In the genomic region with DNA sequence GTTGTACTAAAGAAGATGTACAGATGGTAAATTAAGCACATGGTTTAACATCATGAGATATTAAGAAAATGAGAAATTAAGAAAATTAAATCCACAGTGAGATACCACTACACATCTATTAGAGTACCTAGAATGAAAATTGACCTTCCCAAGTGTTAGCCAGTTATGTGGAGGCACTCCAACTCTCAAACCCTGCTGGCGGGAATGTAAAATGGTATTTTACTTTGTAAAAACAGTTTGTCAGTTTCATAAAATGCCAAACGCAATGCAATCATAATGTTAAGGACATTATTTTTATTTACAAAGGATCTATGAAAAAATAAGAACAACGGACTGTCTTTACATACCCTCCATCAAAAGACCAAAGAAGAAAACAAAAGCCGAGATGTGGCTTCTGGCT, we compare ENCODE assay signal across 20 cellular contexts.
"Had no signal": no experiment of that assay in that cellular context is flagged by ENCODE, and none has a peak within 500 bp of the region (broad histone marks: within the 10 kb centered on the region; RNA-seq: fewer than 3 reads in every experiment).

No MANE protein-coding gene starts in this region.

- H3K27ac ChIP-seq: SJSA1, SK-N-MC had no signal

- H3K4me3 ChIP-seq: SJSA1, SK-N-MC had no signal

- H3K36me3 ChIP-seq: SJSA1 had no signal

- H3K27me3 ChIP-seq: SJSA1 had no signal

- H3K4me1 ChIP-seq: SJSA1 had no signal

- DNase-seq: KBM-7, MV-4-11, NCI-H1048, NCI-H1105, NCI-H1417, NCI-H1436 treated with DMSO at 0.1 percent for 48 hours, NCI-H1694 treated with DMSO at 0.1 percent for 48 hours, NCI-H1930, NCI-H2081, NCI-H2227 treated with DMSO at 0.1 percent for 48 hours, NCI-H446, NCI-H510A, NCI-H524 treated with DMSO at 0.1 percent for 48 hours, NCI-H69, NCI-H774, Right ventricle myocardium superior, RPMI8226, SIG-M5 had no signal
